ENCODE assay signal across 1 cellular context in genomic region chr10:38010150-38010903, GRCh38.
TF ChIP-seq lines count a peak whose summit lies in the region.

ZNF33A (plus strand) TSS chr10:38010675; CDS start chr10:38012342, 1,667 bp downstream.

TF ChIP-seq in HCT116, 20 proteins besides CTCF, POLR2A, EP300 and RAD21 (continued from another document):
- TF ChIP-seq, protein P1, sequence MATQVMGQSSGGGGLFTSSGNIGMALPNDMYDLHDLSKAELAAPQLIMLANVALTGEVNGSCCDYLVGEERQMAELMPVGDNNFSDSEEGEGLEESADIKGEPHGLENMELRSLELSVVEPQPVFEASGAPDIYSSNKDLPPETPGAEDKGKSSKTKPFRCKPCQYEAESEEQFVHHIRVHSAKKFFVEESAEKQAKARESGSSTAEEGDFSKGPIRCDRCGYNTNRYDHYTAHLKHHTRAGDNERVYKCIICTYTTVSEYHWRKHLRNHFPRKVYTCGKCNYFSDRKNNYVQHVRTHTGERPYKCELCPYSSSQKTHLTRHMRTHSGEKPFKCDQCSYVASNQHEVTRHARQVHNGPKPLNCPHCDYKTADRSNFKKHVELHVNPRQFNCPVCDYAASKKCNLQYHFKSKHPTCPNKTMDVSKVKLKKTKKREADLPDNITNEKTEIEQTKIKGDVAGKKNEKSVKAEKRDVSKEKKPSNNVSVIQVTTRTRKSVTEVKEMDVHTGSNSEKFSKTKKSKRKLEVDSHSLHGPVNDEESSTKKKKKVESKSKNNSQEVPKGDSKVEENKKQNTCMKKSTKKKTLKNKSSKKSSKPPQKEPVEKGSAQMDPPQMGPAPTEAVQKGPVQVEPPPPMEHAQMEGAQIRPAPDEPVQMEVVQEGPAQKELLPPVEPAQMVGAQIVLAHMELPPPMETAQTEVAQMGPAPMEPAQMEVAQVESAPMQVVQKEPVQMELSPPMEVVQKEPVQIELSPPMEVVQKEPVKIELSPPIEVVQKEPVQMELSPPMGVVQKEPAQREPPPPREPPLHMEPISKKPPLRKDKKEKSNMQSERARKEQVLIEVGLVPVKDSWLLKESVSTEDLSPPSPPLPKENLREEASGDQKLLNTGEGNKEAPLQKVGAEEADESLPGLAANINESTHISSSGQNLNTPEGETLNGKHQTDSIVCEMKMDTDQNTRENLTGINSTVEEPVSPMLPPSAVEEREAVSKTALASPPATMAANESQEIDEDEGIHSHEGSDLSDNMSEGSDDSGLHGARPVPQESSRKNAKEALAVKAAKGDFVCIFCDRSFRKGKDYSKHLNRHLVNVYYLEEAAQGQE (IDR thresholded peaks at IDR 0.05; ENCODE audit: low read depth): no peak
- TF ChIP-seq TCF7L2 (IDR thresholded peaks at IDR 0.05; ENCODE audit: borderline replicate concordance, extremely low read depth, insufficient read depth, insufficient read length): peak; percentile 19
